Comparison of ENCODE assay signal across 16 cellular contexts in the genomic region with DNA sequence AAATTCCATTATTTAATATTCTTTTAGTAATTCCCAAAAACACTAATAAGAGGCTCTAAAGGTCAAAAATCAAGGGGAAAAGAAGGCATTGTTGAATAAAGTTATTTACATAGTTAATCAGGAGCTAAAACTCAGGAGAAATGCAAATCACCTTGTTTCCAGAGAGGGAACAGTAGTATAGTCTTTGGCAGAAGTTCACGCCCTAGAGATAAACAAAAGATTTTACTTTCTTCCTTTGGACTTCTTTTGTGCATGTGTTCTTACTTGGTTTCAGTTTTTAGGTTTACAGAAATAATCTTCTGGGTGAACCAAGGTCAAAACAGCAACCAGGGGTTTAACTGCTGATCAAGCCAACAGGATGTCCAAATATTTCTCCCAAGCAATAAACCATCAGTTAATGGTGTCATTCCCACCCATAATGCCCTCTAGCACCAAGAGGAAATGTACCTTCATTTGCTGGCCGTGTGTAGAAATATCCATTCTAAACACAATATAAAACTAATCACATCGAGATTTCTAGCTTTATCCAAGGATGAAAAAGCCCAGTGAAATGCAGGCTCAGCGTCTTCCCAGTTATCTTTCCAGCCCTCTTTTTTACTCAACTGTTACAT.
"Had no signal": no experiment of that assay in that cellular context is flagged by ENCODE, and none has a peak within 500 bp of the region (broad histone marks: within the 10 kb centered on the region; RNA-seq: fewer than 3 reads in every experiment).

No MANE protein-coding gene starts in this region.

- DNase-seq: dermis blood vessel endothelial cell; esophagus squamous epithelium; foreskin keratinocyte; kidney glomerular epithelial cell; natural killer cell; right cardiac atrium; stimulated activated CD4-positive, alpha-beta T cell treated with anti-CD3 and anti-CD28 coated beads, Interleukin-2, amount 100 ng/mL, for 48 hours; stimulated activated naive CD8-positive, alpha-beta T cell treated with anti-CD3 and anti-CD28 coated beads, Interleukin-15, Interleukin-2, amounts not matched to agents 100 U/mL and 50 U/mL, for 24 hours; thyroid gland; upper lobe of left lung; uterus had no signal

- H2AFZ ChIP-seq: hepatocyte had no signal

- ATAC-seq: foreskin keratinocyte; left lobe of liver; natural killer cell; right cardiac atrium; stimulated activated naive CD8-positive, alpha-beta T cell treated with anti-CD3 and anti-CD28 coated beads, Interleukin-15, Interleukin-2, amounts not matched to agents 100 U/mL and 50 U/mL, for 24 hours had no signal

- H3K27ac ChIP-seq: esophagus squamous epithelium, foreskin keratinocyte, hepatocyte, suprapubic skin, thyroid gland, upper lobe of left lung, uterus had no signal

- H3K4me2 ChIP-seq: hepatocyte, smooth muscle cell had no signal

- H3K79me2 ChIP-seq: hepatocyte had no signal

- FAIRE-seq: colon had no signal

- H3K27me3 ChIP-seq: esophagus squamous epithelium, foreskin keratinocyte, hepatocyte, suprapubic skin, thyroid gland, upper lobe of left lung, uterus had no signal

- H3K36me3 ChIP-seq: esophagus squamous epithelium, suprapubic skin, thyroid gland, upper lobe of left lung, uterus had no signal

- H3K4me1 ChIP-seq: foreskin keratinocyte, suprapubic skin, thyroid gland, upper lobe of left lung, uterus had no signal

- H3K4me3 ChIP-seq: esophagus squamous epithelium, hepatocyte, smooth muscle cell, suprapubic skin, thyroid gland, upper lobe of left lung, uterus had no signal

- H3K9me3 ChIP-seq: esophagus squamous epithelium, suprapubic skin, thyroid gland, upper lobe of left lung, uterus had no signal
